In the genomic region with DNA sequence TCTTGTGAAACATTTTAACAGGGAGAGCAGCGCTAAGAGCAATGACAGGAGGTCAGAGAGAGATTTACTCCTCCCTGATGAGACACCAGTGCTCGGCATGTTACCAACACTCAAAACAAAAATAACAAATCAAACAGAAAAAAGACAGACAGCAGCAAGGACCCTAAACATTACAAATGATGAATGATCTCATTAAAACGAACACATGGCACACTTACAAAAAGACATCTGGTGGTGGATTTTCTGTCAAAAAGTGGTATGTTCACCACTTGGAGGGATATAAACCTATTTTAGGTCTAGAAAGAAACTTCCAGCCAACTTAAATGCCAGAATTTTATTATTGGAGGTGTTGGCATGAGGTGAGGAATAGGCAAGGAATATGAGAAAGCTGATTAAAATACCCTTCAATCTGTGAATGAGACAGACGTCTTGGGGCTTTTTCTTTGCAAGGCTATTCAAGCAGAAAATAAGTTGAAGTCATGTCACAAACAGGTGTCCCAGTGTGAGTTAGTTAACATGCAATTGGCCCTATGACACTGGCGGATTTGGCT, we compare ENCODE assay signal across 13 cellular contexts.
A peak's percentile ranks its signal among the peaks of the same experiment; 100 is the strongest.
DNase-seq lines count a peak whose midpoint lies in the region; ATAC-seq and TF ChIP-seq lines count a peak whose summit lies in the region.
"Had no signal": no experiment of that assay in that cellular context is flagged by ENCODE, and none has a peak within 500 bp of the region (broad histone marks: within the 10 kb centered on the region; RNA-seq: fewer than 3 reads in every experiment).

No MANE protein-coding gene starts in this region.

- H3K36me3 ChIP-seq in DOHH2 (ENCODE audit: control insufficient read depth, low read length): no peaks in the 10 kb centered on the region
- no peaks in the 10 kb centered on the region for H3K36me3 ChIP-seq in left lung
- H3K36me3 ChIP-seq: esophagus squamous epithelium, sigmoid colon had no signal

- H3K27me3 ChIP-seq in DOHH2 (ENCODE audit: control insufficient read depth, low read length): no peaks in the 10 kb centered on the region
- H3K27me3 ChIP-seq in left lung: no peaks in the 10 kb centered on the region
- H3K27me3 ChIP-seq: esophagus squamous epithelium, sigmoid colon had no signal

- peaks cover 3% of the 10 kb centered on the region for H3K27me3 Mint-ChIP-seq in nephron progenitor cell (ENCODE audit: low read depth, poor library complexity)
- H3K27me3 Mint-ChIP-seq in naive thymus-derived CD8-positive, alpha-beta T cell: peaks cover 0 to 4% (median 0%) of the 10 kb centered on the region in 5 donors

- H3K27ac Mint-ChIP-seq in nephron progenitor cell: no peak overlapping the region
- no peak overlapping the region for H3K27ac Mint-ChIP-seq in naive thymus-derived CD8-positive, alpha-beta T cell
- H3K27ac Mint-ChIP-seq: activated naive CD8-positive, alpha-beta T cell had no signal

- intact Hi-C loops in left lung (cut with DNase I): no loop called here

- peak overlapping the region; percentile 12; the same call in 1 of the 2 replicates for H3K27ac ChIP-seq in DOHH2 (ENCODE audit: low read depth, low read length)
- H3K27ac ChIP-seq in left lung: no peak overlapping the region
- H3K27ac ChIP-seq: esophagus squamous epithelium, sigmoid colon had no signal

- H3K4me2 ChIP-seq in DOHH2 (ENCODE audit: low read length): peak overlapping the region; percentile 18

- H3K9me2 ChIP-seq in DOHH2 (replicated peaks; ENCODE audit: control insufficient read depth, low read length): no peaks in the 10 kb centered on the region

- ATAC-seq in naive thymus-derived CD8-positive, alpha-beta T cell: no peak
- ATAC-seq in left lung (no peak), GM21825 (IDR thresholded peaks at IDR 0.05; ENCODE audit: unreplicated experiment) (no peak)

- no peak for TF ChIP-seq CTCF in DOHH2 (IDR thresholded peaks at IDR 0.05; ENCODE audit: low read depth, low read length, poor library complexity, severe bottlenecking)
- no peak for TF ChIP-seq CTCF in cardiac fibroblast (IDR thresholded peaks at IDR 0.05; ENCODE audit: low read depth, low read length)
- TF ChIP-seq CTCF in nephron progenitor cell (IDR thresholded peaks at IDR 0.05): no peak
- no peak for TF ChIP-seq CTCF in left lung (IDR thresholded peaks at IDR 0.05)

- peaks cover 24% of the 10 kb centered on the region for H3K4me1 Mint-ChIP-seq in nephron progenitor cell
- H3K4me1 Mint-ChIP-seq in naive thymus-derived CD8-positive, alpha-beta T cell: no peaks in the 10 kb centered on the region

- H3K79me2 ChIP-seq in DOHH2 (ENCODE audit: control insufficient read depth, low read length): no peaks in the 10 kb centered on the region

- H3K4me3 ChIP-seq in DOHH2 (ENCODE audit: low read length) (no peak overlapping the region), cardiac fibroblast (replicated peaks in 1 of 2; ENCODE audit: low read depth in 2 of 2, low read length in 2 of 2) (no peak overlapping the region), left lung (no peak overlapping the region)
- H3K4me3 ChIP-seq: esophagus squamous epithelium, sigmoid colon had no signal

- H3K9me3 ChIP-seq in DOHH2 (ENCODE audit: control insufficient read depth, insufficient read depth, low read length): no peaks in the 10 kb centered on the region
- H3K9me3 ChIP-seq in left lung: no peaks in the 10 kb centered on the region
- H3K9me3 ChIP-seq: esophagus squamous epithelium, sigmoid colon had no signal

- H3K4me3 Mint-ChIP-seq in nephron progenitor cell: no peak overlapping the region
- H3K4me3 Mint-ChIP-seq in naive thymus-derived CD8-positive, alpha-beta T cell: no peak overlapping the region
- H3K4me3 Mint-ChIP-seq: activated naive CD8-positive, alpha-beta T cell had no signal

- no peaks in the 10 kb centered on the region for H4K20me1 ChIP-seq in DOHH2 (ENCODE audit: control insufficient read depth, insufficient read depth, low read depth, low read length)

- H3K9me3 Mint-ChIP-seq in nephron progenitor cell: no peaks in the 10 kb centered on the region
- no peaks in the 10 kb centered on the region for H3K9me3 Mint-ChIP-seq in naive thymus-derived CD8-positive, alpha-beta T cell

- H3K4me1 ChIP-seq in DOHH2 (ENCODE audit: control insufficient read depth, low read length): peaks cover 8% of the 10 kb centered on the region
- no peaks in the 10 kb centered on the region for H3K4me1 ChIP-seq in left lung

- POLR2A ChIA-PET in naive thymus-derived CD8-positive, alpha-beta T cell (lab: Charles Lee): no interaction called here

- no peaks in the 10 kb centered on the region for H3F3A ChIP-seq in DOHH2 (ENCODE audit: control insufficient read depth, insufficient read depth)

- H3K36me3 Mint-ChIP-seq in nephron progenitor cell (ENCODE audit: low read depth): no peaks in the 10 kb centered on the region
- no peaks in the 10 kb centered on the region for H3K36me3 Mint-ChIP-seq in naive thymus-derived CD8-positive, alpha-beta T cell
- H3K36me3 Mint-ChIP-seq: activated naive CD8-positive, alpha-beta T cell had no signal

- peak; percentile 71 for DNase-seq in LHCN-M2 (ENCODE audit: low read depth)
- DNase-seq in cardiac fibroblast (ENCODE audit: low read depth in 2 of 2): peak; percentile 19 to 25
- peak; percentile 5 for DNase-seq in nephron progenitor cell
- no peak for DNase-seq in naive thymus-derived CD8-positive, alpha-beta T cell
- DNase-seq in left lung: no peak
- no peak for DNase-seq in hippocampal formation (lab: John Stamatoyannopoulos, UW)
- DNase-seq: esophagus squamous epithelium, GF-D8, NCI-H774, sigmoid colon had no signal

Comparison
In these comparisons a context has a peak if more than half of its experiments do, and no peak if none do; other contexts are left out.
1. DNase-seq: peak in LHCN-M2 (single experiment), cardiac fibroblast (2 of 2) and nephron progenitor cell (single experiment); none in naive thymus-derived CD8-positive, alpha-beta T cell (0 of 10), left lung (0 of 2) and hippocampal formation (0 of 2).